Comparison of ENCODE assay signal across 10 cellular contexts in genomic region chr5:124056326-124057160, GRCh38.
DNase-seq lines count a peak whose midpoint lies in the region; ATAC-seq, FAIRE-seq and TF ChIP-seq lines count a peak whose summit lies in the region.
"Had no signal": no experiment of that assay in that cellular context is flagged by ENCODE, and none has a peak within 500 bp of the region (broad histone marks: within the 10 kb centered on the region; RNA-seq: fewer than 3 reads in every experiment).

No MANE protein-coding gene starts in this region.

- H3K27me3 ChIP-seq in PC-9 (ENCODE audit: insufficient read depth, low read depth): no peaks in the 10 kb centered on the region

- FAIRE-seq in H54 (lab: Jason Lieb, UNC): no peak
- FAIRE-seq: H1 had no signal

- peaks cover 0 to 2% of the 10 kb centered on the region in 2 donors for H3K9me3 Mint-ChIP-seq in stimulated activated naive B cell treated with anti-CD40 and anti-IgM and Interleukin-4, amounts not matched to agents 10 μg/mL and 1 μg/mL and 100 μg/mL, for 72 hours

- intact Hi-C loops in PC-9 (cut with micrococcal nuclease; ENCODE audit: unreplicated experiment): no loop called here

- no peaks in the 10 kb centered on the region for H3K9me2 ChIP-seq in PC-9 (ENCODE audit: insufficient read depth)

- peaks cover 39 to 57% of the 10 kb centered on the region in 2 donors for H3K4me1 Mint-ChIP-seq in stimulated activated naive B cell treated with anti-CD40 and anti-IgM and Interleukin-4, amounts not matched to agents 10 μg/mL and 1 μg/mL and 100 μg/mL, for 72 hours
- H3K4me1 Mint-ChIP-seq: activated CD8-positive, alpha-beta memory T cell treated with anti-CD3 and anti-CD28 coated beads, Interleukin-2, amount 10 ng/mL, durations not matched to agents 7 days and 5 days had no signal

- DNase-seq in PC-9 (no peak), NOMO-1 (lab: John Stamatoyannopoulos, UW; ENCODE audit: unreplicated experiment in 2 of 2) (no peak), H54 (ENCODE audit: insufficient read length, low spot score) (no peak)
- DNase-seq in stimulated activated naive B cell treated with anti-CD40 and anti-IgM and Interleukin-4, amounts not matched to agents 10 μg/mL and 1 μg/mL and 100 μg/mL, for 72 hours: peak; percentile 13
- no peak for DNase-seq in activated CD8-positive, alpha-beta memory T cell treated with anti-CD3 and anti-CD28 coated beads, Interleukin-2, amount 50 U/mL, for 4 hours
- DNase-seq: activated CD8-positive, alpha-beta memory T cell treated with anti-CD3 and anti-CD28 coated beads, Interleukin-2, amount 10 ng/mL, durations not matched to agents 7 days and 5 days had no signal

- H3K36me3 ChIP-seq in PC-9 (ENCODE audit: low read depth): no peaks in the 10 kb centered on the region

- no peaks in the 10 kb centered on the region for H3K36me3 Mint-ChIP-seq in stimulated activated naive B cell treated with anti-CD40 and anti-IgM and Interleukin-4, amounts not matched to agents 10 μg/mL and 1 μg/mL and 100 μg/mL, for 72 hours
- H3K36me3 Mint-ChIP-seq: activated CD8-positive, alpha-beta memory T cell treated with anti-CD3 and anti-CD28 coated beads, Interleukin-2, amount 10 ng/mL, durations not matched to agents 7 days and 5 days had no signal

- POLR2A ChIA-PET in PC-9 (lab: Charles Lee; ENCODE audit: unreplicated experiment): no interaction called here

- no TSS peak for BruUV-seq in PC-9 (replicated peaks; lab: Mats Ljungman, UMichigan)

- H3F3A ChIP-seq in PC-9 (ENCODE audit: insufficient read depth, low read depth): no peaks in the 10 kb centered on the region

- H3K27me3 Mint-ChIP-seq in stimulated activated naive B cell treated with anti-CD40 and anti-IgM and Interleukin-4, amounts not matched to agents 10 μg/mL and 1 μg/mL and 100 μg/mL, for 72 hours: no peaks in the 10 kb centered on the region
- H3K27me3 Mint-ChIP-seq: activated CD8-positive, alpha-beta memory T cell treated with anti-CD3 and anti-CD28 coated beads, Interleukin-2, amount 10 ng/mL, durations not matched to agents 7 days and 5 days had no signal

- ATAC-seq in GM19328 (IDR thresholded peaks at IDR 0.05; ENCODE audit: unreplicated experiment): peak; percentile 58
- peak; percentile 77 for ATAC-seq in HG02885 (IDR thresholded peaks at IDR 0.05; ENCODE audit: poor library complexity, unreplicated experiment)
- peak; percentile 66 to 79 for ATAC-seq in stimulated activated naive B cell treated with anti-CD40 and anti-IgM and Interleukin-4, amounts not matched to agents 10 μg/mL and 1 μg/mL and 100 μg/mL, for 72 hours (replicated peaks)
- ATAC-seq: activated CD8-positive, alpha-beta memory T cell treated with anti-CD3 and anti-CD28 coated beads, Interleukin-2, amount 10 ng/mL, durations not matched to agents 7 days and 5 days had no signal

- H3K4me3 Mint-ChIP-seq in stimulated activated naive B cell treated with anti-CD40 and anti-IgM and Interleukin-4, amounts not matched to agents 10 μg/mL and 1 μg/mL and 100 μg/mL, for 72 hours: peak overlapping the region; percentile 77 to 85
- H3K4me3 Mint-ChIP-seq: activated CD8-positive, alpha-beta memory T cell treated with anti-CD3 and anti-CD28 coated beads, Interleukin-2, amount 10 ng/mL, durations not matched to agents 7 days and 5 days had no signal

- CTCF ChIA-PET in PC-9 (lab: Charles Lee): no interaction called here

- TF ChIP-seq POLR2A in H54 (IDR thresholded peaks at IDR 0.05; ENCODE audit: low read depth, low read length): no peak

- H3K79me2 ChIP-seq in PC-9 (ENCODE audit: low read depth): no peaks in the 10 kb centered on the region

- H3K27ac ChIP-seq in PC-9: no peak overlapping the region
- H3K27ac ChIP-seq: epithelial cell of prostate had no signal

- TF ChIP-seq CTCF in PC-9 (conservative IDR thresholded peaks at IDR 0.05): no peak

- H3K4me1 ChIP-seq in PC-9 (replicated peaks; ENCODE audit: insufficient read depth): peaks cover 12% of the 10 kb centered on the region

- H4K20me1 ChIP-seq in PC-9 (ENCODE audit: insufficient read depth): no peaks in the 10 kb centered on the region

- peak overlapping the region; percentile 77 for H3K27ac Mint-ChIP-seq in stimulated activated naive B cell treated with anti-CD40 and anti-IgM and Interleukin-4, amounts not matched to agents 10 μg/mL and 1 μg/mL and 100 μg/mL, for 72 hours
- H3K27ac Mint-ChIP-seq: activated CD8-positive, alpha-beta memory T cell treated with anti-CD3 and anti-CD28 coated beads, Interleukin-2, amount 10 ng/mL, durations not matched to agents 7 days and 5 days had no signal

- H3K4me3 ChIP-seq in PC-9: no peak overlapping the region

- no peaks in the 10 kb centered on the region for H3K9me3 ChIP-seq in PC-9 (ENCODE audit: insufficient read depth, low read depth)

- H3K4me2 ChIP-seq in PC-9: peak overlapping the region; percentile 50

- 0 out of 2 replicates have a peak overlapping the region, but pooled peaks have one; percentile 22 for H2AFZ ChIP-seq in PC-9
